8 cellular contexts compared by ENCODE assay signal in the genomic region with DNA sequence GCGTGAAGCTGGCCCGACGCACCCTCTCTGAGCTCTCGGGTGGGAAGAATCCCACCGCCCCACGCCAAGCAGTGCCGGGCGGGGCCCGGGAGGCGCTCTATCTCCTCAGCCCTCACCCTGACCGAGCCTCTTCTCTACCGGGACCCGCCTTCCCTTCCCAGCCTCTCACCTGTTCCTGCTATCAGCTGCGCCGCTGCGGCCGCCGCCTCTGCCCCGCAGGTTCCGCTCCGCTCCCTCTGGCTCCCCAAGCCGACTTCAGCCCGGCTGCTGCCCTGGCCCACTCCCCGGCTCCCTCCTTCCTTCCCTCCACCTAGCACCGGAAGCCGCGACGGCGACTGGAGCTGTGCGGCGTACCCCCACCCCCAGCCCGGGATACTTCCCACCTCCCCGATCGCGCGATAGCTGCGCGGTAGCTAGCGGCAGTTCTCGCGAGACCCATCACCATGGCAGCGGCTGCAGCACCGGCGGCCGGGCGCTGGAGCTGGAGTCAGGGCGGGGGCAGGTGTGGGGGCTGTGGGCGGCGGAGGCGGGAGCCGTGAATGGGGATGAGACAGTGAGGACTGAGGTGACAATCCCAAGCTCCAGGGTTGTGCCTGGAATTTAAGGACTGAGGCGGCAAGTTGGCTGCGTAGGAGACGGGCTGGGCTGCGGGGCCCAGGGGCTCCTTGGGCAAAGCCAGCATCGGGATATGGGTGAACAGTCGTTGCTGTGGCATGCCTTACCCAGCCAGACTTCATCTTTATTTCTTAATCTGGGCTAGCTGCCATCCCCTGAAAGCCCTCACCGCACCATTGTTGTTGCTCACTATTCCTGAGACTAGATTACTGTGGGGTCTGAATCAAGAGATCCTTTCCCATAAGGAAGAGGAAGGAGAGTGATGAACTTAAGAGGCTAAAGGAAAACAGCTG. TPM values are rescaled to one million over a fixed set of nuclear protein-coding genes. Genes with fewer than 3 reads are reported as not detected.
DNase-seq lines count a peak whose midpoint lies in the region; ATAC-seq lines count a peak whose summit lies in the region.

A gene (minus strand): TSS at position 347 of the 908 bp plus-strand sequence. CDS start 16,392 bp downstream, outside the sequence.

- ATAC-seq in GM19452 (IDR thresholded peaks at IDR 0.05; ENCODE audit: unreplicated experiment), result peak; percentile 83

- peak; percentile 95 for DNase-seq in CD1c-positive myeloid dendritic cell (ENCODE audit: extremely low spot score)
- DNase-seq in HS-5 (ENCODE audit: low read depth), result peak; percentile 54
- peak; percentile 54 for DNase-seq in NK-92 (lab: John Stamatoyannopoulos, UW; ENCODE audit: unreplicated experiment)
- DNase-seq in activated CD8-positive, alpha-beta memory T cell treated with anti-CD3 and anti-CD28 coated beads for 24 hours, result peak; percentile 96
- peak; percentile 93 for DNase-seq in effector CD4-positive, alpha-beta T cell
- DNase-seq in lung microvascular endothelial cell (ENCODE audit: low read depth in 2 of 2), result peak; percentile 94 to 96
- peak; percentile 84 to 89 (median 84) for DNase-seq in stimulated activated CD4-positive, alpha-beta T cell treated with anti-CD3 and anti-CD28 coated beads, TNF-alpha, amount 100 ng/mL, for 4 hours (ENCODE audit: low read depth in 3 of 3)

RNA-seq across cellular contexts. Expression of the gene that starts here (rescaled TPM):
- 36.3 and 39.7 TPM in 2 replicates for total RNA-seq in lung microvascular endothelial cell

Comparison
In these comparisons a context has a peak if more than half of its experiments do, and no peak if none do; other contexts are left out.
1. Peak in every context shown above with its lines: DNase-seq and ATAC-seq.